ENCODE assay signal across 1 cellular context in the genomic region with DNA sequence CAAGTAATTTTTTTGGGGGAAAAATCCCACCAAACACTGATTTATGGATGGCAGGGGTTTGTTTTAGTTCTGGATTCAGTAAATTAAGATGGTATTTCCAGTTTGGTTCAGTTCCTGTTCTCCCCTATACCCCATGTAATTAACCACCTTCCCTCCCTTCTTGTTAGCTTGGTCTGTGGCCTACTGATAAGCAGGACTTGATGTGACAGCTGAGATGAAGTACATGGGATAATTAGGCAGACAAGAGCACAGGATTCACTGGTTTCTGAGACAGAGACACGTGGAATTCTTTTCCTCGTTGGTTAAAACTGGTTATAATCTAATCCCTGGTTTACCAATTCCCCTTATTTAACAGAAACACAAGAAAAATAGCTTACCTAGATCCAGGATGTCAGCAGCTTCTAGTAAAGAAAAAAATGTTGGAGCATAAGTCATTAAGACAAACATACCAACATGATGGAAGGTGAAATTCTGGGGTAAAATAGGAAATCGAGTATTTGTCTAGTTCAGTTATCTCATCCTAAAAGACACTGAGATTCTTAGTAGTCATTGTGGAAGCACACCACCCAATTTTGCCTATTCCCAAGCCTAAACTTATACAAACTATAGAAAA.
TF ChIP-seq lines count a peak whose summit lies in the region.

No MANE protein-coding gene starts in this region.

TF ChIP-seq in K562, 482 proteins besides CTCF, POLR2A, EP300 and RAD21 (continued from another document and continues in another):
- TF ChIP-seq, protein P1, sequence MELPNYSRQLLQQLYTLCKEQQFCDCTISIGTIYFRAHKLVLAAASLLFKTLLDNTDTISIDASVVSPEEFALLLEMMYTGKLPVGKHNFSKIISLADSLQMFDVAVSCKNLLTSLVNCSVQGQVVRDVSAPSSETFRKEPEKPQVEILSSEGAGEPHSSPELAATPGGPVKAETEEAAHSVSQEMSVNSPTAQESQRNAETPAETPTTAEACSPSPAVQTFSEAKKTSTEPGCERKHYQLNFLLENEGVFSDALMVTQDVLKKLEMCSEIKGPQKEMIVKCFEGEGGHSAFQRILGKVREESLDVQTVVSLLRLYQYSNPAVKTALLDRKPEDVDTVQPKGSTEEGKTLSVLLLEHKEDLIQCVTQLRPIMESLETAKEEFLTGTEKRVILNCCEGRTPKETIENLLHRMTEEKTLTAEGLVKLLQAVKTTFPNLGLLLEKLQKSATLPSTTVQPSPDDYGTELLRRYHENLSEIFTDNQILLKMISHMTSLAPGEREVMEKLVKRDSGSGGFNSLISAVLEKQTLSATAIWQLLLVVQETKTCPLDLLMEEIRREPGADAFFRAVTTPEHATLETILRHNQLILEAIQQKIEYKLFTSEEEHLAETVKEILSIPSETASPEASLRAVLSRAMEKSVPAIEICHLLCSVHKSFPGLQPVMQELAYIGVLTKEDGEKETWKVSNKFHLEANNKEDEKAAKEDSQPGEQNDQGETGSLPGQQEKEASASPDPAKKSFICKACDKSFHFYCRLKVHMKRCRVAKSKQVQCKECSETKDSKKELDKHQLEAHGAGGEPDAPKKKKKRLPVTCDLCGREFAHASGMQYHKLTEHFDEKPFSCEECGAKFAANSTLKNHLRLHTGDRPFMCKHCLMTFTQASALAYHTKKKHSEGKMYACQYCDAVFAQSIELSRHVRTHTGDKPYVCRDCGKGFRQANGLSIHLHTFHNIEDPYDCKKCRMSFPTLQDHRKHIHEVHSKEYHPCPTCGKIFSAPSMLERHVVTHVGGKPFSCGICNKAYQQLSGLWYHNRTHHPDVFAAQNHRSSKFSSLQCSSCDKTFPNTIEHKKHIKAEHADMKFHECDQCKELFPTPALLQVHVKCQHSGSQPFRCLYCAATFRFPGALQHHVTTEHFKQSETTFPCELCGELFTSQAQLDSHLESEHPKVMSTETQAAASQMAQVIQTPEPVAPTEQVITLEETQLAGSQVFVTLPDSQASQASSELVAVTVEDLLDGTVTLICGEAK (IDR thresholded peaks at IDR 0.05): no peak; the same call in 1 of the 2 replicates
- TF ChIP-seq, protein P1 (CRISPR knock-in tag; IDR thresholded peaks at IDR 0.05): no peak
- TF ChIP-seq ZNF274 (IDR thresholded peaks at IDR 0.05; ENCODE audit: borderline replicate concordance, low read depth, low read length): peak; percentile 39; the same call in 1 of the 2 replicates
- no peak for TF ChIP-seq ZNF668 (CRISPR knock-in tag; IDR thresholded peaks at IDR 0.05)
- no peak for TF ChIP-seq PHTF2 (CRISPR knock-in tag; IDR thresholded peaks at IDR 0.05)
- peak; percentile 98 for TF ChIP-seq KDM1A (IDR thresholded peaks at IDR 0.05)
- no peak for TF ChIP-seq GTF2E2 (tag; IDR thresholded peaks at IDR 0.05)
- no peak for TF ChIP-seq ELF2 (CRISPR knock-in tag; IDR thresholded peaks at IDR 0.05)
- TF ChIP-seq GABPA (tag; conservative IDR thresholded peaks at IDR 0.05; ENCODE audit: low read depth): 0 out of 2 replicates have a peak, but pooled peaks have one; percentile 31
- no peak for TF ChIP-seq SRSF7 (optimal IDR thresholded peaks at IDR 0.05; ENCODE audit: low read depth, low read length)
- TF ChIP-seq, protein P2, sequence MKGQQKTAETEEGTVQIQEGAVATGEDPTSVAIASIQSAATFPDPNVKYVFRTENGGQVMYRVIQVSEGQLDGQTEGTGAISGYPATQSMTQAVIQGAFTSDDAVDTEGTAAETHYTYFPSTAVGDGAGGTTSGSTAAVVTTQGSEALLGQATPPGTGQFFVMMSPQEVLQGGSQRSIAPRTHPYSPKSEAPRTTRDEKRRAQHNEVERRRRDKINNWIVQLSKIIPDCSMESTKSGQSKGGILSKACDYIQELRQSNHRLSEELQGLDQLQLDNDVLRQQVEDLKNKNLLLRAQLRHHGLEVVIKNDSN (CRISPR knock-in tag; IDR thresholded peaks at IDR 0.05): no peak
- peak; percentile 89 for TF ChIP-seq STAT5A (IDR thresholded peaks at IDR 0.05; ENCODE audit: borderline replicate concordance, low read length)
- TF ChIP-seq ZKSCAN8 (CRISPR knock-in tag; IDR thresholded peaks at IDR 0.05): peak; percentile 63; the same call in 1 of the 2 replicates
- no peak for TF ChIP-seq CREBBP (IDR thresholded peaks at IDR 0.05; ENCODE audit: low read depth, low read length)
- no peak for TF ChIP-seq BDP1 (IDR thresholded peaks at IDR 0.05; ENCODE audit: insufficient read depth, insufficient read length)
- no peak for TF ChIP-seq POLR2B (IDR thresholded peaks at IDR 0.05; ENCODE audit: low read depth, partially characterized antibody)
- no peak for TF ChIP-seq PPARD (CRISPR knock-in tag; IDR thresholded peaks at IDR 0.05)
- TF ChIP-seq NONO (IDR thresholded peaks at IDR 0.05; ENCODE audit: low read depth in 2 of 2, low read length in 1 of 2): peak in 1 of 2 experiments; percentile 62; a peak in 1 of 4 replicates
- no peak for TF ChIP-seq NR2F6 (CRISPR knock-in tag; IDR thresholded peaks at IDR 0.05)
- TF ChIP-seq SIN3A (IDR thresholded peaks at IDR 0.05; ENCODE audit: borderline replicate concordance in 2 of 2, control insufficient read depth in 1 of 2, low read depth in 2 of 2, low read length in 2 of 2): no peak
- TF ChIP-seq, protein P3, sequence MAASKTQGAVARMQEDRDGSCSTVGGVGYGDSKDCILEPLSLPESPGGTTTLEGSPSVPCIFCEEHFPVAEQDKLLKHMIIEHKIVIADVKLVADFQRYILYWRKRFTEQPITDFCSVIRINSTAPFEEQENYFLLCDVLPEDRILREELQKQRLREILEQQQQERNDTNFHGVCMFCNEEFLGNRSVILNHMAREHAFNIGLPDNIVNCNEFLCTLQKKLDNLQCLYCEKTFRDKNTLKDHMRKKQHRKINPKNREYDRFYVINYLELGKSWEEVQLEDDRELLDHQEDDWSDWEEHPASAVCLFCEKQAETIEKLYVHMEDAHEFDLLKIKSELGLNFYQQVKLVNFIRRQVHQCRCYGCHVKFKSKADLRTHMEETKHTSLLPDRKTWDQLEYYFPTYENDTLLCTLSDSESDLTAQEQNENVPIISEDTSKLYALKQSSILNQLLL (CRISPR knock-in tag; IDR thresholded peaks at IDR 0.05; ENCODE audit: borderline replicate concordance): no peak
- TF ChIP-seq ZBTB1 (CRISPR knock-in tag; IDR thresholded peaks at IDR 0.05; ENCODE audit: borderline replicate concordance, low read depth): no peak
- no peak for TF ChIP-seq ZNF253 (CRISPR knock-in tag; conservative IDR thresholded peaks at IDR 0.05)
- no peak for TF ChIP-seq RBM17 (IDR thresholded peaks at IDR 0.05; ENCODE audit: borderline replicate concordance, low read depth, low read length)
- no peak; the same call in 1 of the 2 replicates for TF ChIP-seq NR2C1 (IDR thresholded peaks at IDR 0.05)
- no peak for TF ChIP-seq NR2C1 (tag; IDR thresholded peaks at IDR 0.05)
- no peak for TF ChIP-seq KLF6 (CRISPR knock-in tag; IDR thresholded peaks at IDR 0.05; ENCODE audit: borderline replicate concordance)
- TF ChIP-seq, protein P4, sequence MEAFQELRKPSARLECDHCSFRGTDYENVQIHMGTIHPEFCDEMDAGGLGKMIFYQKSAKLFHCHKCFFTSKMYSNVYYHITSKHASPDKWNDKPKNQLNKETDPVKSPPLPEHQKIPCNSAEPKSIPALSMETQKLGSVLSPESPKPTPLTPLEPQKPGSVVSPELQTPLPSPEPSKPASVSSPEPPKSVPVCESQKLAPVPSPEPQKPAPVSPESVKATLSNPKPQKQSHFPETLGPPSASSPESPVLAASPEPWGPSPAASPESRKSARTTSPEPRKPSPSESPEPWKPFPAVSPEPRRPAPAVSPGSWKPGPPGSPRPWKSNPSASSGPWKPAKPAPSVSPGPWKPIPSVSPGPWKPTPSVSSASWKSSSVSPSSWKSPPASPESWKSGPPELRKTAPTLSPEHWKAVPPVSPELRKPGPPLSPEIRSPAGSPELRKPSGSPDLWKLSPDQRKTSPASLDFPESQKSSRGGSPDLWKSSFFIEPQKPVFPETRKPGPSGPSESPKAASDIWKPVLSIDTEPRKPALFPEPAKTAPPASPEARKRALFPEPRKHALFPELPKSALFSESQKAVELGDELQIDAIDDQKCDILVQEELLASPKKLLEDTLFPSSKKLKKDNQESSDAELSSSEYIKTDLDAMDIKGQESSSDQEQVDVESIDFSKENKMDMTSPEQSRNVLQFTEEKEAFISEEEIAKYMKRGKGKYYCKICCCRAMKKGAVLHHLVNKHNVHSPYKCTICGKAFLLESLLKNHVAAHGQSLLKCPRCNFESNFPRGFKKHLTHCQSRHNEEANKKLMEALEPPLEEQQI (IDR thresholded peaks at IDR 0.05): peak; percentile 87
- no peak for TF ChIP-seq NFE2 (IDR thresholded peaks at IDR 0.05; ENCODE audit: low read depth)
- no peak for TF ChIP-seq ZNF239 (CRISPR knock-in tag; IDR thresholded peaks at IDR 0.05)
- TF ChIP-seq BRD9 (IDR thresholded peaks at IDR 0.05; ENCODE audit: low read depth, partially characterized antibody): peak; percentile 23
- TF ChIP-seq ARNT (IDR thresholded peaks at IDR 0.05): peak in 1 of 2 experiments; percentile 91; a peak in 2 of 4 replicates
- TF ChIP-seq, protein P5, sequence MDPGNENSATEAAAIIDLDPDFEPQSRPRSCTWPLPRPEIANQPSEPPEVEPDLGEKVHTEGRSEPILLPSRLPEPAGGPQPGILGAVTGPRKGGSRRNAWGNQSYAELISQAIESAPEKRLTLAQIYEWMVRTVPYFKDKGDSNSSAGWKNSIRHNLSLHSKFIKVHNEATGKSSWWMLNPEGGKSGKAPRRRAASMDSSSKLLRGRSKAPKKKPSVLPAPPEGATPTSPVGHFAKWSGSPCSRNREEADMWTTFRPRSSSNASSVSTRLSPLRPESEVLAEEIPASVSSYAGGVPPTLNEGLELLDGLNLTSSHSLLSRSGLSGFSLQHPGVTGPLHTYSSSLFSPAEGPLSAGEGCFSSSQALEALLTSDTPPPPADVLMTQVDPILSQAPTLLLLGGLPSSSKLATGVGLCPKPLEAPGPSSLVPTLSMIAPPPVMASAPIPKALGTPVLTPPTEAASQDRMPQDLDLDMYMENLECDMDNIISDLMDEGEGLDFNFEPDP (CRISPR knock-in tag; IDR thresholded peaks at IDR 0.05): no peak
- TF ChIP-seq HNRNPH1 (optimal IDR thresholded peaks at IDR 0.05; ENCODE audit: low read depth, low read length): no peak
- TF ChIP-seq, protein P6, sequence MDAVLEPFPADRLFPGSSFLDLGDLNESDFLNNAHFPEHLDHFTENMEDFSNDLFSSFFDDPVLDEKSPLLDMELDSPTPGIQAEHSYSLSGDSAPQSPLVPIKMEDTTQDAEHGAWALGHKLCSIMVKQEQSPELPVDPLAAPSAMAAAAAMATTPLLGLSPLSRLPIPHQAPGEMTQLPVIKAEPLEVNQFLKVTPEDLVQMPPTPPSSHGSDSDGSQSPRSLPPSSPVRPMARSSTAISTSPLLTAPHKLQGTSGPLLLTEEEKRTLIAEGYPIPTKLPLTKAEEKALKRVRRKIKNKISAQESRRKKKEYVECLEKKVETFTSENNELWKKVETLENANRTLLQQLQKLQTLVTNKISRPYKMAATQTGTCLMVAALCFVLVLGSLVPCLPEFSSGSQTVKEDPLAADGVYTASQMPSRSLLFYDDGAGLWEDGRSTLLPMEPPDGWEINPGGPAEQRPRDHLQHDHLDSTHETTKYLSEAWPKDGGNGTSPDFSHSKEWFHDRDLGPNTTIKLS (IDR thresholded peaks at IDR 0.05; ENCODE audit: borderline replicate concordance, low read depth): peak; percentile 66; the same call in 1 of the 2 replicates
- TF ChIP-seq RB1 (IDR thresholded peaks at IDR 0.05; ENCODE audit: low read depth): peak; percentile 46; the same call in 1 of the 2 replicates
- TF ChIP-seq MTA1 (IDR thresholded peaks at IDR 0.05; ENCODE audit: borderline replicate concordance): peak; percentile 63; the same call in 1 of the 2 replicates
- peak in 1 of 2 experiments; percentile 40; a peak in 1 of 4 replicates for TF ChIP-seq ETV6 (IDR thresholded peaks at IDR 0.05; ENCODE audit: borderline replicate concordance in 1 of 2, low read depth in 2 of 2, low read length in 1 of 2)
- no peak for TF ChIP-seq ETV6 (CRISPR knock-in tag; IDR thresholded peaks at IDR 0.05; ENCODE audit: borderline replicate concordance)
- TF ChIP-seq FOXA1 (IDR thresholded peaks at IDR 0.05; ENCODE audit: borderline replicate concordance): no peak
